26 cellular contexts compared by ENCODE assay signal in the genomic region with DNA sequence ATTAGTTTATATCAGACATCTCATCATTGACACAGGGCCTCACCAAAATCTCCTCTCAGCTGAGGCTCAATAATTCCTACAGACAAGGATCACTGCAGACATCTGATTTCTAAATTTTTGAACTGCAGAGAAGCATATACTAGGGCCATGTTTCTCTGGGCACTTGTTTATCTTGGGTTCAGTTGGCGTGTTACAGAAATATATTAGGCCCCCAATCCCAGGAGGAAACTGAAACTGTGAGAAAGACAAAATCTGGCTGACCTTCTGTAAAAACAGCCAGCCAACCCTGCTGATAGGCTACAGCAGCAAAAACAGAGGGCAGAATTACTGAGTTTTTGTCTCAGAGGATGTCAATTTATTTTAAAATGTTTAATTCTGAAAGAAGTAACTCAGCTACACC.
"Had no signal": no experiment of that assay in that cellular context is flagged by ENCODE, and none has a peak within 500 bp of the region (broad histone marks: within the 10 kb centered on the region; RNA-seq: fewer than 3 reads in every experiment).

No MANE protein-coding gene starts in this region.

- H3K4me1 ChIP-seq: colonic mucosa, gastroesophageal sphincter, thyroid gland, upper lobe of right lung had no signal

- ATAC-seq: activated T-cell treated with anti-CD3 and anti-CD28 coated beads, Interleukin-2, amount 50 U/mL, for 4 hours; activated T-helper 17 cell treated with anti-CD3 and anti-CD28 coated beads, Interleukin-2, amount 50 U/mL, for 72 hours; gastroesophageal sphincter; left colon; natural killer cell; sciatic nerve; stimulated activated effector memory CD8-positive, alpha-beta T cell treated with anti-CD3 and anti-CD28 coated beads, Interleukin-12 subunit alpha, Interleukin-12 subunit beta, amount 100 ng/mL, for 72 hours; upper lobe of right lung had no signal

- H3K4me3 ChIP-seq: colonic mucosa, dorsolateral prefrontal cortex, gastroesophageal sphincter, lung, skin epidermis, thyroid gland, upper lobe of right lung had no signal

- H3K27ac ChIP-seq: colonic mucosa, dorsolateral prefrontal cortex, gastroesophageal sphincter, skin epidermis, thyroid gland, upper lobe of right lung had no signal

- H3K27me3 ChIP-seq: colonic mucosa, dorsolateral prefrontal cortex, gastroesophageal sphincter, thyroid gland, upper lobe of right lung had no signal

- H3K9me3 ChIP-seq: colonic mucosa, gastroesophageal sphincter, thyroid gland, upper lobe of right lung had no signal

- H3K36me3 ChIP-seq: colonic mucosa, gastroesophageal sphincter, thyroid gland, upper lobe of right lung had no signal

- DNase-seq: activated CD4-positive, alpha-beta memory T cell treated with anti-CD3 and anti-CD28 coated beads, Interleukin-2, amount 10 ng/mL, durations not matched to agents 7 days and 5 days; activated CD4-positive, alpha-beta T cell treated with anti-CD3 and anti-CD28 coated beads, Interleukin-2, amount 10 ng/mL, durations not matched to agents 7 days and 5 days; activated CD4-positive, CD25-positive, alpha-beta regulatory T cell treated with anti-CD3 and anti-CD28 coated beads, Interleukin-2, amount 50 U/mL, for 72 hours; activated gamma-delta T cell treated with Interleukin-2 at 50 U/mL for 16 hours; activated naive CD4-positive, alpha-beta T cell treated with anti-CD3 and anti-CD28 coated beads, Interleukin-2, amount 50 U/mL, for 16 hours; activated T-cell treated with anti-CD3 and anti-CD28 coated beads, Interleukin-2, amount 50 U/mL, for 4 hours; amniotic stem cell; colonic mucosa; dorsolateral prefrontal cortex; effector memory CD4-positive, alpha-beta T cell; head of caudate nucleus; hippocampal formation; left colon; mesendoderm; natural killer cell; stimulated activated CD4-positive, alpha-beta T cell treated with anti-CD3 and anti-CD28 coated beads, Interleukin-12 subunit alpha, Interleukin-12 subunit beta, amount 100 ng/mL, for 4 hours; stimulated activated CD4-positive, alpha-beta T cell treated with anti-CD3 and anti-CD28 coated beads, Interleukin-4, amount 100 ng/mL, for 24 hours; T-helper 2 cell; thyroid gland; upper lobe of right lung had no signal
